Comparison of ENCODE assay signal across 17 cellular contexts in genomic region chr20:4873396-4873795, GRCh38. TPM values are rescaled to one million over a fixed set of nuclear protein-coding genes. Genes with fewer than 3 reads are reported as not detected.
DNase-seq lines count a peak whose midpoint lies in the region; ATAC-seq and TF ChIP-seq lines count a peak whose summit lies in the region.
"Had no signal": no experiment of that assay in that cellular context is flagged by ENCODE, and none has a peak within 500 bp of the region (broad histone marks: within the 10 kb centered on the region; RNA-seq: fewer than 3 reads in every experiment).

No MANE protein-coding gene starts in this region.

- no peaks in the 10 kb centered on the region for H3K9me3 ChIP-seq in CD8-positive, alpha-beta T cell (ENCODE audit: low read length)
- H3K9me3 ChIP-seq in Karpas-422 (ENCODE audit: low read length) (no peaks in the 10 kb centered on the region), WERI-Rb-1 (ENCODE audit: severe bottlenecking) (no peaks in the 10 kb centered on the region), neuronal stem cell (replicated peaks in 1 of 2; ENCODE audit: control insufficient read depth in 2 of 2, insufficient read depth in 1 of 2, low read depth in 1 of 2, low read length in 2 of 2) (no peaks in the 10 kb centered on the region), HAP-1 (no peaks in the 10 kb centered on the region)
- H3K9me3 ChIP-seq: BLaER1 treated with 17β-estradiol and CSF1 and Interleukin-3, amounts not matched to agents 10 nM and 100 nM; SK-N-SH had no signal

- H3K27ac ChIP-seq in CD8-positive, alpha-beta T cell (ENCODE audit: low read depth, low read length) = no peak overlapping the region
- peak overlapping the region; percentile 22 for H3K27ac ChIP-seq in Karpas-422 (ENCODE audit: low read length)
- peak overlapping the region; percentile 28; the same call in 1 of the 2 replicates for H3K27ac ChIP-seq in WERI-Rb-1
- H3K27ac ChIP-seq in neuronal stem cell (replicated peaks; ENCODE audit: low read length) = no peak overlapping the region
- H3K27ac ChIP-seq: BLaER1 treated with 17β-estradiol and CSF1 and Interleukin-3, amounts not matched to agents 10 nM and 100 nM had no signal

- no peaks in the 10 kb centered on the region for H3K79me2 ChIP-seq in Karpas-422 (ENCODE audit: low read length)

- no peak overlapping the region for H3K4ac ChIP-seq in neuronal stem cell (ENCODE audit: low read length)

- TF ChIP-seq CTCF in CD8-positive, alpha-beta T cell (IDR thresholded peaks at IDR 0.05) = no peak
- no peak for TF ChIP-seq CTCF in WERI-Rb-1 (IDR thresholded peaks at IDR 0.05; ENCODE audit: low read depth, low read length)

- intact Hi-C loops in CD8-positive, alpha-beta T cell (cut with DNase I, micrococcal nuclease) = no loop called here

- no peak overlapping the region for H2BK12ac ChIP-seq in neuronal stem cell (ENCODE audit: low read length)

- H3K27ac Mint-ChIP-seq in CD8-positive, alpha-beta T cell = peak overlapping the region; percentile 45
- H3K27ac Mint-ChIP-seq: GM23338 had no signal

- no peaks in the 10 kb centered on the region for H3K4me1 ChIP-seq in CD8-positive, alpha-beta T cell (ENCODE audit: insufficient read depth, low read length)
- peaks cover 37% of the 10 kb centered on the region for H3K4me1 ChIP-seq in Karpas-422 (ENCODE audit: low read length)
- H3K4me1 ChIP-seq in neuronal stem cell (ENCODE audit: control insufficient read depth in 2 of 2, insufficient read depth in 1 of 2, low read depth in 1 of 2, low read length in 2 of 2) = peaks cover 0 to 3% of the 10 kb centered on the region in 2 donors
- no peaks in the 10 kb centered on the region for H3K4me1 ChIP-seq in HAP-1
- H3K4me1 ChIP-seq: BLaER1 treated with 17β-estradiol and CSF1 and Interleukin-3, amounts not matched to agents 10 nM and 100 nM had no signal

- no peak overlapping the region for H2BK15ac ChIP-seq in neuronal stem cell (ENCODE audit: low read length)

- H4K20me1 ChIP-seq in Karpas-422 (ENCODE audit: insufficient read depth, low read depth, low read length) = no peaks in the 10 kb centered on the region

- H2BK5ac ChIP-seq in neuronal stem cell (ENCODE audit: low read length) = peak overlapping the region; percentile 62

- no peak for ATAC-seq in CD8-positive, alpha-beta T cell
- ATAC-seq: GM23338 had no signal

- no peaks in the 10 kb centered on the region for H3K27me3 Mint-ChIP-seq in CD8-positive, alpha-beta T cell (ENCODE audit: low read depth)

- H3K79me1 ChIP-seq in neuronal stem cell (ENCODE audit: low read depth, low read length) = no peaks in the 10 kb centered on the region

- no peaks in the 10 kb centered on the region for H3K9me2 ChIP-seq in Karpas-422 (replicated peaks; ENCODE audit: insufficient read depth, low read length)
- H3K9me2 ChIP-seq: SK-N-SH had no signal

- no peak overlapping the region for H3K4me3 ChIP-seq in CD8-positive, alpha-beta T cell (ENCODE audit: low read depth, low read length)
- no peak overlapping the region for H3K4me3 ChIP-seq in Karpas-422 (ENCODE audit: low read length)
- no peak overlapping the region for H3K4me3 ChIP-seq in WERI-Rb-1 (ENCODE audit: low read depth, low read length)
- no peak overlapping the region for H3K4me3 ChIP-seq in neuronal stem cell (ENCODE audit: low read length in 2 of 2)
- no peak overlapping the region for H3K4me3 ChIP-seq in HAP-1
- H3K4me3 ChIP-seq: BLaER1 treated with 17β-estradiol and CSF1 and Interleukin-3, amounts not matched to agents 10 nM and 100 nM; GM23338 had no signal

- H3K18ac ChIP-seq in neuronal stem cell (ENCODE audit: low read length) = peak overlapping the region; percentile 25

- no peak overlapping the region for H3K23ac ChIP-seq in neuronal stem cell (ENCODE audit: low read depth, low read length, poor library complexity)

- H3K4me1 Mint-ChIP-seq in CD8-positive, alpha-beta T cell (ENCODE audit: low read depth) = no peaks in the 10 kb centered on the region
- H3K4me1 Mint-ChIP-seq: GM23338 had no signal

- POLR2A ChIA-PET in CD8-positive, alpha-beta T cell (lab: Charles Lee) = no interaction called here

- in situ Hi-C loops in HAP-1 (cut with MboI; ENCODE audit: low sequenced_read_pairs) = no loop called here

- no peak overlapping the region for H2AK5ac ChIP-seq in neuronal stem cell (ENCODE audit: low read depth, low read length)

- CTCF ChIA-PET in CD8-positive, alpha-beta T cell (lab: Charles Lee) = no interaction called here

- H2BK120ac ChIP-seq in neuronal stem cell (ENCODE audit: low read depth, low read length) = no peak overlapping the region

- no peak overlapping the region for H2AFZ ChIP-seq in Karpas-422 (ENCODE audit: low read length)
- no peak overlapping the region for H2AFZ ChIP-seq in neuronal stem cell (ENCODE audit: low read length)
- H2AFZ ChIP-seq: GM23338 had no signal

- no peak overlapping the region for H3K4me3 Mint-ChIP-seq in CD8-positive, alpha-beta T cell
- H3K4me3 Mint-ChIP-seq: GM23338 had no signal

- no peak overlapping the region for H4K8ac ChIP-seq in neuronal stem cell (ENCODE audit: low read depth, low read length)

- H4K91ac ChIP-seq in neuronal stem cell (ENCODE audit: low read depth, low read length, poor library complexity) = no peak overlapping the region

- H3K36me3 ChIP-seq in CD8-positive, alpha-beta T cell (ENCODE audit: insufficient read depth, low read length) = peaks cover 32% of the 10 kb centered on the region
- H3K36me3 ChIP-seq in Karpas-422 (ENCODE audit: insufficient read depth, low read length) = peaks cover 20% of the 10 kb centered on the region; the same call in 1 of the 2 replicates
- H3K36me3 ChIP-seq in WERI-Rb-1 = peaks cover 42% of the 10 kb centered on the region
- H3K36me3 ChIP-seq in neuronal stem cell (replicated peaks in 1 of 2; ENCODE audit: control insufficient read depth in 2 of 2, insufficient read depth in 2 of 2, low read length in 2 of 2) = peaks cover 4 to 39% of the 10 kb centered on the region in 2 donors
- peaks cover 5% of the 10 kb centered on the region; the same call in 1 of the 2 replicates for H3K36me3 ChIP-seq in HAP-1 (replicated peaks)

- no peak for DNase-seq in CD8-positive, alpha-beta T cell
- DNase-seq in Karpas-422 (no peak), WERI-Rb-1 (peak; percentile 68), neuronal stem cell (ENCODE audit: low spot score) (no peak), DMS153 treated with DMSO at 0.1 percent for 48 hours (lab: John Stamatoyannopoulos, UW; ENCODE audit: unreplicated experiment) (no peak), NK-92 (lab: John Stamatoyannopoulos, UW; ENCODE audit: unreplicated experiment) (no peak), HAP-1 (ENCODE audit: low spot score in 2 of 2) (no peak)
- DNase-seq: GDM1, NCI-H1417, NCI-H187, NCI-H2107, NCI-H226, NCI-H526 treated with DMSO at 0.1 percent for 48 hours, SHP77, SK-N-SH had no signal

- no peak overlapping the region for H3K4me2 ChIP-seq in Karpas-422 (ENCODE audit: low read depth, low read length, poor library complexity, severe bottlenecking)
- H3K4me2 ChIP-seq in neuronal stem cell (ENCODE audit: insufficient read depth, low read length, poor library complexity, severe bottlenecking) = no peak overlapping the region
- H3K4me2 ChIP-seq: BLaER1 treated with 17β-estradiol and CSF1 and Interleukin-3, amounts not matched to agents 10 nM and 100 nM; GM23338; SK-N-SH had no signal

- no peak overlapping the region for H3K14ac ChIP-seq in neuronal stem cell (ENCODE audit: low read length)

- peaks cover 77% of the 10 kb centered on the region for H3K36me3 Mint-ChIP-seq in CD8-positive, alpha-beta T cell

- no CpG with 5 or more reads among the region's 2 CpGs for WGBS in neuronal stem cell (ENCODE audit: extremely low coverage in 2 of 2, insufficient read length in 2 of 2, insufficient replicate concordance in 1 of 2), 2 donors

- H3K9me3 Mint-ChIP-seq in CD8-positive, alpha-beta T cell = no peaks in the 10 kb centered on the region
- H3K9me3 Mint-ChIP-seq: GM23338 had no signal

- H3K9ac ChIP-seq in Karpas-422 (ENCODE audit: low read length) = no peak overlapping the region
- H3K9ac ChIP-seq in neuronal stem cell (ENCODE audit: low read depth, low read length, poor library complexity) = no peak overlapping the region
- H3K9ac ChIP-seq: BLaER1 treated with 17β-estradiol and CSF1 and Interleukin-3, amounts not matched to agents 10 nM and 100 nM; SK-N-SH had no signal

- no peaks in the 10 kb centered on the region for H3K27me3 ChIP-seq in CD8-positive, alpha-beta T cell (ENCODE audit: insufficient read depth, low read length)
- H3K27me3 ChIP-seq in Karpas-422 (ENCODE audit: low read length) (no peaks in the 10 kb centered on the region), WERI-Rb-1 (ENCODE audit: insufficient read depth, low read depth, severe bottlenecking) (no peaks in the 10 kb centered on the region), neuronal stem cell (ENCODE audit: control insufficient read depth in 3 of 3, insufficient read depth in 3 of 3, low read depth in 1 of 3, low read length in 3 of 3) (no peaks in the 10 kb centered on the region), HAP-1 (ENCODE audit: low read depth) (no peaks in the 10 kb centered on the region)
- H3K27me3 ChIP-seq: BLaER1 treated with 17β-estradiol and CSF1 and Interleukin-3, amounts not matched to agents 10 nM and 100 nM had no signal

RNA-seq across cellular contexts. Expression of gene RASSF2, which starts 50.0 kb away (rescaled TPM):
- total RNA-seq in CD8-positive, alpha-beta T cell = 10 to 100 TPM; 21.0 to 21.5 TPM
- 171 and 190 TPM in 2 replicates for total RNA-seq in Karpas-422 (2014; rRNA removed; shearing (Covaris generic); ENCODE audit: low replicate concordance)
- polyA plus RNA-seq in neuronal stem cell (2013, experiment 1 of 2) = 12.6 TPM
- polyA plus RNA-seq in neuronal stem cell (2013, experiment 2 of 2) = 12.9 TPM

Comparison
In these comparisons a context has a peak if more than half of its experiments do, and no peak if none do; other contexts are left out.
1. H3K27ac ChIP-seq: peak in Karpas-422 (single experiment) and WERI-Rb-1 (single experiment); none in CD8-positive, alpha-beta T cell (single experiment) and neuronal stem cell (single experiment).